In the genomic region with DNA sequence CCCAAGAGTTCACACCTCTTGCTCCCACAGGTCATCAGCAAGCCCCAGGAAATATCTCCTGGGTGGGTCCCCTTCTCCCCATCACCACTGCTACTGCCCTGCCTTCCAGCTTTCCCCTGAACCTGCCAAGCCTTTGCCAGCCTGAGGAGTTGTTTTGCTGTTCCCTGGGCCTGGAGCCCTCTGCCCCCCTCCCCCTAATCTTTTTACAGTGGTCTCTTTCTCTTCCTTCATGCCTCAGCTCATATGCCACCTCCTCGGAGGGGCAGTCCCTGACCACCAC, we compare ENCODE assay signal across 16 cellular contexts. TPM values are rescaled to one million over a fixed set of nuclear protein-coding genes. Genes with fewer than 3 reads are reported as not detected.
"Had no signal": no experiment of that assay in that cellular context is flagged by ENCODE, and none has a peak within 500 bp of the region (broad histone marks: within the 10 kb centered on the region; RNA-seq: fewer than 3 reads in every experiment).

No MANE protein-coding gene starts in this region.

- H3K36me3 ChIP-seq: spleen, uterus had no signal

- H3K36me3 Mint-ChIP-seq: naive thymus-derived CD4-positive, alpha-beta T cell had no signal

- H3K27ac ChIP-seq: psoas muscle, uterus had no signal

- H3K9me3 ChIP-seq: psoas muscle, spleen, uterus had no signal

- H3K27me3 ChIP-seq: uterus had no signal

- H3K4me3 ChIP-seq: psoas muscle had no signal

- H3K4me1 ChIP-seq: psoas muscle, uterus had no signal

- ATAC-seq: psoas muscle had no signal

- H3K4me3 Mint-ChIP-seq: activated CD4-positive, alpha-beta memory T cell treated with anti-CD3 and anti-CD28 coated beads, Interleukin-2, amount 10 ng/mL, durations not matched to agents 7 days and 5 days had no signal

- DNase-seq: activated CD4-positive, alpha-beta memory T cell treated with anti-CD3 and anti-CD28 coated beads, Interleukin-2, amount 10 ng/mL, durations not matched to agents 7 days and 5 days; activated naive CD4-positive, alpha-beta T cell treated with anti-CD3 and anti-CD28 coated beads for 36 hours; hypothalamus; naive thymus-derived CD4-positive, alpha-beta T cell; spleen; stimulated activated CD4-positive, alpha-beta T cell treated with anti-CD3 and anti-CD28 coated beads, Interleukin-1b, Interleukin-23, amount 100 ng/mL, for 48 hours; stimulated activated naive CD4-positive, alpha-beta T cell treated with Interleukin-2 at 50 U/mL for 16 hours; SW 1271; uterus had no signal

- H3K27ac Mint-ChIP-seq: activated CD4-positive, alpha-beta memory T cell treated with anti-CD3 and anti-CD28 coated beads, Interleukin-2, amount 10 ng/mL, durations not matched to agents 7 days and 5 days; activated naive CD4-positive, alpha-beta T cell treated with anti-CD3 and anti-CD28 coated beads for 36 hours; dendritic cell treated with granulocyte-macrophage colony-stimulating factor and Interleukin-4, amounts not matched to agents 40 ng/mL and 50 ng/mL, for 4 days had no signal

- H3K9me3 Mint-ChIP-seq: activated CD4-positive, alpha-beta memory T cell treated with anti-CD3 and anti-CD28 coated beads, Interleukin-2, amount 10 ng/mL, durations not matched to agents 7 days and 5 days; activated naive CD4-positive, alpha-beta T cell treated with anti-CD3 and anti-CD28 coated beads for 36 hours; dendritic cell treated with granulocyte-macrophage colony-stimulating factor and Interleukin-4, amounts not matched to agents 40 ng/mL and 50 ng/mL, for 4 days; naive thymus-derived CD4-positive, alpha-beta T cell had no signal

RNA-seq across cellular contexts. Expression of gene MYO7A, which starts 18.9 kb away (rescaled TPM):
- total RNA-seq: activated naive CD4-positive, alpha-beta T cell treated with anti-CD3 and anti-CD28 coated beads for 36 hours had no signal
- polyA plus RNA-seq: naive thymus-derived CD4-positive, alpha-beta T cell had no signal

RNA-seq across cellular contexts. Expression of gene OMP, which starts 44.3 kb away (rescaled TPM):
- total RNA-seq: activated CD4-positive, alpha-beta memory T cell treated with anti-CD3 and anti-CD28 coated beads, Interleukin-2, amount 10 ng/mL, durations not matched to agents 7 days and 5 days; activated naive CD4-positive, alpha-beta T cell treated with anti-CD3 and anti-CD28 coated beads for 36 hours; glomerular endothelial cell; lung microvascular endothelial cell; mononuclear cell; omental fat pad; psoas muscle; temporal lobe had no signal
- polyA plus RNA-seq: naive thymus-derived CD4-positive, alpha-beta T cell had no signal
